In the genomic region with DNA sequence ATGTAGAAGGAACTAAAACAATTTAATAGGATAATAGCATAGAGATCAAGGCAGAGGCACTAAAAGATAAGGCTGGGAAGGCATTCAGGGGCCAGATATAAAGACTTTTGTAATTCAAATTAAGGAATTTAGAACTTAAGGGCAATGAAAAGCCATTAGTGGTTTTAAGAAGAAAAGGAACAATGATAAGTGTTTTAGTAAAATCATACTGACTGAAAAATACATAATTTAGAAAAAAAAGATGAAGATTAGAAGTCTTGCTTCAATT, we compare ENCODE assay signal across 32 cellular contexts.
"Had no signal": no experiment of that assay in that cellular context is flagged by ENCODE, and none has a peak within 500 bp of the region (broad histone marks: within the 10 kb centered on the region; RNA-seq: fewer than 3 reads in every experiment).

No MANE protein-coding gene starts in this region.

- H3K4me1 Mint-ChIP-seq: activated naive CD4-positive, alpha-beta T cell treated with anti-CD3 and anti-CD28 coated beads, Interleukin-2, amount 50 U/mL, for 24 hours; activated naive CD8-positive, alpha-beta T cell treated with anti-CD3 and anti-CD28 coated beads, Interleukin-2, amount 10 ng/mL, durations not matched to agents 7 days and 5 days had no signal

- DNase-seq: activated CD4-positive, alpha-beta T cell treated with anti-CD3 and anti-CD28 coated beads for 1 hour; activated CD4-positive, alpha-beta T cell treated with anti-CD3 and anti-CD28 coated beads for 48 hours; activated CD4-positive, alpha-beta T cell treated with anti-CD3 and anti-CD28 coated beads, Interleukin-2, amount 50 U/mL, for 4 hours; activated CD4-positive, CD25-positive, alpha-beta regulatory T cell; activated CD8-positive, alpha-beta T cell treated with anti-CD3 and anti-CD28 coated beads for 36 hours; activated gamma-delta T cell; activated naive CD4-positive, alpha-beta T cell treated with Interleukin-2 at 50 U/mL for 16 hours; activated naive CD8-positive, alpha-beta T cell treated with anti-CD3 and anti-CD28 coated beads, Interleukin-2, amount 10 ng/mL, durations not matched to agents 7 days and 5 days; activated T-cell treated with anti-CD3 and anti-CD28 coated beads, Interleukin-2, amount 50 U/mL, for 1 hour; adrenal gland; body of pancreas; KBM-7; MG63; NCI-H1048; NCI-H1105 treated with DMSO at 0.1 percent for 48 hours; NCI-H1436; NCI-H1694; NCI-H1930; NCI-H2081 treated with DMSO at 0.1 percent for 48 hours; NCI-H510A; NCI-H526; NCI-H748 treated with DMSO at 0.1 percent for 48 hours; NK-92 treated with Interleukin-12 subunit alpha and Interleukin-12 subunit beta, amount 100 ng/mL, for 24 hours; Right ventricle myocardium superior; SW 1271; T-helper 1 cell; T-helper 2 cell; T-helper 9 cell had no signal

- H3K36me3 Mint-ChIP-seq: activated naive CD4-positive, alpha-beta T cell treated with anti-CD3 and anti-CD28 coated beads, Interleukin-2, amount 50 U/mL, for 24 hours; activated naive CD8-positive, alpha-beta T cell treated with anti-CD3 and anti-CD28 coated beads, Interleukin-2, amount 10 ng/mL, durations not matched to agents 7 days and 5 days had no signal

- H3K9me3 ChIP-seq: adrenal gland, body of pancreas, breast epithelium, MG63 had no signal

- H3K27ac ChIP-seq: adrenal gland, body of pancreas, breast epithelium, VCaP had no signal

- H3K36me3 ChIP-seq: adrenal gland, breast epithelium, MG63 had no signal

- H3K4me1 ChIP-seq: adrenal gland, body of pancreas, breast epithelium had no signal

- H3K9me3 Mint-ChIP-seq: activated CD8-positive, alpha-beta T cell treated with anti-CD3 and anti-CD28 coated beads for 36 hours; activated naive CD4-positive, alpha-beta T cell treated with anti-CD3 and anti-CD28 coated beads, Interleukin-2, amount 50 U/mL, for 24 hours; activated naive CD8-positive, alpha-beta T cell treated with anti-CD3 and anti-CD28 coated beads, Interleukin-2, amount 10 ng/mL, durations not matched to agents 7 days and 5 days; activated T-helper 2 cell treated with anti-CD3 and anti-CD28 coated beads, Interferon-gamma antibody, Interleukin-2, Interleukin-4, amounts not matched to agents 10 μg/mL and 5 μg/mL and 100 μg/mL, durations not matched to agents 14 hours and 24 hours and 36 hours had no signal

- H3K4me3 ChIP-seq: adrenal gland, body of pancreas, breast epithelium, MG63 had no signal

- ATAC-seq: activated CD8-positive, alpha-beta T cell treated with anti-CD3 and anti-CD28 coated beads for 36 hours; body of pancreas had no signal

- H3K27ac Mint-ChIP-seq: activated CD8-positive, alpha-beta T cell treated with anti-CD3 and anti-CD28 coated beads for 36 hours; activated naive CD4-positive, alpha-beta T cell treated with anti-CD3 and anti-CD28 coated beads, Interleukin-2, amount 50 U/mL, for 24 hours; activated naive CD8-positive, alpha-beta T cell treated with anti-CD3 and anti-CD28 coated beads, Interleukin-2, amount 10 ng/mL, durations not matched to agents 7 days and 5 days; activated T-helper 2 cell treated with anti-CD3 and anti-CD28 coated beads, Interferon-gamma antibody, Interleukin-2, Interleukin-4, amounts not matched to agents 10 μg/mL and 5 μg/mL and 100 μg/mL, durations not matched to agents 14 hours and 24 hours and 36 hours had no signal

- H3K27me3 ChIP-seq: adrenal gland, body of pancreas, breast epithelium, MG63 had no signal

- H3K27me3 Mint-ChIP-seq: activated CD8-positive, alpha-beta T cell treated with anti-CD3 and anti-CD28 coated beads for 36 hours had no signal

- H3K4me3 Mint-ChIP-seq: activated CD8-positive, alpha-beta T cell treated with anti-CD3 and anti-CD28 coated beads for 36 hours; activated naive CD4-positive, alpha-beta T cell treated with anti-CD3 and anti-CD28 coated beads, Interleukin-2, amount 50 U/mL, for 24 hours; activated naive CD8-positive, alpha-beta T cell treated with anti-CD3 and anti-CD28 coated beads, Interleukin-2, amount 10 ng/mL, durations not matched to agents 7 days and 5 days had no signal
